ENCODE assay signal across 17 cellular contexts in genomic region chr3:58452176-58452575, GRCh38. TPM values are rescaled to one million over a fixed set of nuclear protein-coding genes. Genes with fewer than 3 reads are reported as not detected.
DNase-seq lines count a peak whose midpoint lies in the region; ATAC-seq and TF ChIP-seq lines count a peak whose summit lies in the region.
"Had no signal": no experiment of that assay in that cellular context is flagged by ENCODE, and none has a peak within 500 bp of the region (broad histone marks: within the 10 kb centered on the region; RNA-seq: fewer than 3 reads in every experiment).

No MANE protein-coding gene starts in this region.

- no peak overlapping the region for H2BK120ac ChIP-seq in mesenchymal stem cell (ENCODE audit: low read depth, low read length)

- H3K4me1 Mint-ChIP-seq in WTC11, result 0 out of 2 replicates have a peak, but pooled peaks cover 3% of the 10 kb centered on the region

- H3K9ac ChIP-seq in mesenchymal stem cell (ENCODE audit: low read length), result no peak overlapping the region
- H3K9ac ChIP-seq: BLaER1 had no signal

- H2AFZ ChIP-seq in mesenchymal stem cell (ENCODE audit: low read depth, low read length), result peak overlapping the region; percentile 27

- H3K4me3 ChIP-seq in HAP-1, result no peak overlapping the region
- no peak overlapping the region for H3K4me3 ChIP-seq in mesenchymal stem cell (ENCODE audit: insufficient read depth in 1 of 2, low read depth in 1 of 2, low read length in 2 of 2)
- H3K4me3 ChIP-seq: BLaER1, MG63 had no signal

- H3K4me3 Mint-ChIP-seq in WTC11, result no peak overlapping the region
- H3K4me3 Mint-ChIP-seq: CD8-positive, alpha-beta memory T cell; H9 had no signal

- H3K18ac ChIP-seq in mesenchymal stem cell (ENCODE audit: low read depth in 1 of 2, low read length in 2 of 2), result no peak overlapping the region

- H3K27me3 Mint-ChIP-seq in WTC11 (ENCODE audit: low read depth), result peaks cover 2% of the 10 kb centered on the region; the same call in 1 of the 2 replicates

- no peak overlapping the region for H2BK12ac ChIP-seq in mesenchymal stem cell (ENCODE audit: low read length in 2 of 2)

- H3K4ac ChIP-seq in mesenchymal stem cell (ENCODE audit: low read depth in 1 of 2, low read length in 2 of 2), result no peak overlapping the region

- no peak overlapping the region for H3K14ac ChIP-seq in mesenchymal stem cell (ENCODE audit: low read length in 2 of 2)

- in situ Hi-C loops in HAP-1 (cut with MboI; ENCODE audit: low sequenced_read_pairs), result no loop called here

- TF ChIP-seq CTCF in WTC11 (IDR thresholded peaks at IDR 0.05), result no peak

- H4K91ac ChIP-seq in mesenchymal stem cell (ENCODE audit: low read length), result no peak overlapping the region

- DNase-seq in DMS153 (lab: John Stamatoyannopoulos, UW) (peak; percentile 18), DMS153 treated with DMSO at 0.1 percent for 48 hours (lab: John Stamatoyannopoulos, UW; ENCODE audit: unreplicated experiment) (no peak), HAP-1 (ENCODE audit: low spot score in 2 of 2) (peak; percentile 24 to 46), NCI-H748 (lab: John Stamatoyannopoulos, UW; ENCODE audit: unreplicated experiment) (peak; percentile 79), mesenchymal stem cell (no peak), WTC11 (ENCODE audit: low spot score) (no peak), inferior parietal cortex (ENCODE audit: extremely low spot score) (no peak), kidney glomerular epithelial cell (lab: John Stamatoyannopoulos, UW) (no peak)
- DNase-seq: CD8-positive, alpha-beta memory T cell; DMS 273 treated with DMSO at 0.1 percent for 48 hours; H9; KG1; MG63; NCI-H2171; SIG-M5 had no signal

- no peaks in the 10 kb centered on the region for H3K79me1 ChIP-seq in mesenchymal stem cell (replicated peaks; ENCODE audit: low read length, poor library complexity, severe bottlenecking)

- CTCF ChIA-PET in WTC11 (lab: Charles Lee), result interaction anchor here (1.2 to 1.9 kb wide), 2 partner anchors 9 to 146 kb away, joined by 4 to 5 read pairs; partner anchors contain the start of genes HTD2 and RPP14

- H4K8ac ChIP-seq in mesenchymal stem cell (ENCODE audit: low read length), result no peak overlapping the region

- H3K4me1 ChIP-seq in HAP-1, result peaks cover 11% of the 10 kb centered on the region
- H3K4me1 ChIP-seq in mesenchymal stem cell (ENCODE audit: control insufficient read depth, insufficient read depth, low read depth, low read length), result no peaks in the 10 kb centered on the region
- H3K4me1 ChIP-seq: BLaER1 had no signal

- H3K27me3 ChIP-seq in HAP-1 (ENCODE audit: low read depth), result no peaks in the 10 kb centered on the region
- H3K27me3 ChIP-seq in mesenchymal stem cell (ENCODE audit: control insufficient read depth in 1 of 2, insufficient read depth in 1 of 2, low read length in 2 of 2), result no peaks in the 10 kb centered on the region
- H3K27me3 ChIP-seq: BLaER1, MG63 had no signal

- H3K4me2 ChIP-seq in mesenchymal stem cell (ENCODE audit: low read length, poor library complexity, severe bottlenecking), result no peak overlapping the region
- H3K4me2 ChIP-seq: BLaER1 had no signal

- H2BK5ac ChIP-seq in mesenchymal stem cell (ENCODE audit: low read depth, low read length, poor library complexity, severe bottlenecking), result no peak overlapping the region

- no peak overlapping the region for H3K27ac Mint-ChIP-seq in WTC11
- H3K27ac Mint-ChIP-seq: H9 had no signal

- H3K36me3 ChIP-seq in HAP-1 (replicated peaks), result no peaks in the 10 kb centered on the region
- H3K36me3 ChIP-seq in mesenchymal stem cell (ENCODE audit: control insufficient read depth in 1 of 2, insufficient read depth in 2 of 2, low read depth in 1 of 2, low read length in 2 of 2), result no peaks in the 10 kb centered on the region
- H3K36me3 ChIP-seq: BLaER1, MG63 had no signal

- H3K27ac ChIP-seq in mesenchymal stem cell (ENCODE audit: low read length, poor library complexity, severe bottlenecking), result no peak overlapping the region
- H3K27ac ChIP-seq: 22Rv1, BLaER1 had no signal

- peaks cover 37% of the 10 kb centered on the region for H3K9me3 Mint-ChIP-seq in WTC11

- H3K23ac ChIP-seq in mesenchymal stem cell (ENCODE audit: low read length in 2 of 2), result no peak overlapping the region

- H3K9me3 ChIP-seq in HAP-1 (peaks cover 15% of the 10 kb centered on the region), mesenchymal stem cell (ENCODE audit: control insufficient read depth, low read length) (peaks cover 32% of the 10 kb centered on the region)

- no peak for ATAC-seq in WTC11

- 29% methylated on average over 1 of the region's 1 CpG for WGBS in mesenchymal stem cell

- H2AK5ac ChIP-seq in mesenchymal stem cell (ENCODE audit: low read length, severe bottlenecking), result no peak overlapping the region

- peaks cover 28% of the 10 kb centered on the region for H3K36me3 Mint-ChIP-seq in WTC11

- POLR2A ChIA-PET in WTC11 (lab: Charles Lee), result interaction anchor here (0.8 kb wide), 1 partner anchor 19 kb away, joined by 10 read pairs; no protein-coding TSS in a partner anchor

- H2BK15ac ChIP-seq in mesenchymal stem cell (ENCODE audit: low read depth, poor library complexity, severe bottlenecking), result no peak overlapping the region

TF ChIP-seq in WTC11, 78 proteins besides CTCF, POLR2A, EP300 and RAD21 (continues in another document):
- TF ChIP-seq GABPB1 (CRISPR knock-in tag; IDR thresholded peaks at IDR 0.05) (no peak), NR2C2 (CRISPR knock-in tag; IDR thresholded peaks at IDR 0.05) (no peak), HMGXB4 (CRISPR knock-in tag; IDR thresholded peaks at IDR 0.05) (no peak), STAT6 (CRISPR knock-in tag; conservative IDR thresholded peaks at IDR 0.05; ENCODE audit: low read depth) (no peak), FOXP4 (CRISPR knock-in tag; IDR thresholded peaks at IDR 0.05) (no peak), ZNF219 (CRISPR knock-in tag; IDR thresholded peaks at IDR 0.05; ENCODE audit: borderline replicate concordance) (no peak), CBFB (CRISPR knock-in tag; IDR thresholded peaks at IDR 0.05; ENCODE audit: low read depth) (no peak)

RNA-seq across cellular contexts. Expression of gene PDHB, which starts 18.5 kb away (rescaled TPM):
- 71.9 TPM for polyA plus RNA-seq in mesenchymal stem cell (2013, experiment 1 of 2)
- 76.5 TPM for polyA plus RNA-seq in mesenchymal stem cell (2013, experiment 2 of 2)
- 121 to 131 TPM (median 123 TPM) in 3 replicates for total RNA-seq in WTC11 (2021)

RNA-seq across cellular contexts. Expression of gene KCTD6, which starts 39.7 kb away (rescaled TPM):
- polyA plus RNA-seq in mesenchymal stem cell (2013, experiment 1 of 2), result 5.4 TPM
- polyA plus RNA-seq in mesenchymal stem cell (2013, experiment 2 of 2), result 5.7 TPM
- 15.2 to 16.4 TPM (median 15.5 TPM) in 3 replicates for total RNA-seq in WTC11 (2021)

Comparison
In these comparisons a context has a peak if more than half of its experiments do, and no peak if none do; other contexts are left out.
1. DNase-seq: peak in DMS153 (single experiment), HAP-1 (2 of 2) and NCI-H748 (single experiment); none in DMS153 treated with DMSO at 0.1 percent for 48 hours (single experiment), mesenchymal stem cell (single experiment), WTC11 (single experiment), inferior parietal cortex (single experiment) and kidney glomerular epithelial cell (single experiment).